ENCODE assay signal across 18 cellular contexts in the genomic region with DNA sequence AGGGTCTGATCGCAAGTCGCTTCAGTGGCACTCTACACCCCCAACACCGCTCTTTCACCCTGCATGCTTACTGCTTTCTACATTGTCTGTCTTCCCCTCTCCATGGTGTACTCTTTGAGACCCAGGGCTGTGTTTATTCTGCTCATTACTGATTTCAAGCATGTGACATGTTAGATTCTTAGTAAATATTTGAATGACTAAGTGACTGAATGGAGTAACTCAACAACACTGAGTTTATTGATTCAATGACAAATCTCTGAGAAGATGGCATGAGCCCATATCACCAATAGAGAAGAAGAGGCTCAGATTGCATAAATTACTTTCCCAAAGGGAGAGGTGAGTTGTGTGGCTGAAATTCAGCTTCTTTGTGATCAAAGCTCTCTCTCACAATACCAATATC.
DNase-seq lines count a peak whose midpoint lies in the region; ATAC-seq, FAIRE-seq and TF ChIP-seq lines count a peak whose summit lies in the region.
"Had no signal": no experiment of that assay in that cellular context is flagged by ENCODE, and none has a peak within 500 bp of the region (broad histone marks: within the 10 kb centered on the region; RNA-seq: fewer than 3 reads in every experiment).

No MANE protein-coding gene starts in this region.

- 61% methylated on average over 3 of the region's 3 CpGs for WGBS in A549 (ENCODE audit: missing lambda C conversion rate)

- CTCF ChIA-PET in A549 (lab: Yijun Ruan, JAX), result no interaction called here
- CTCF ChIA-PET in PC-3 (lab: Charles Lee), result interaction anchor here (0.7 kb wide), 1 partner anchor 54 kb away, joined by 5 read pairs; no protein-coding TSS in a partner anchor

- H3K9me3 ChIP-seq in A549 (no peaks in the 10 kb centered on the region), PC-3 (ENCODE audit: low read length) (no peaks in the 10 kb centered on the region), fibroblast of lung (ENCODE audit: control insufficient read depth, insufficient read depth, low read depth, low read length) (no peaks in the 10 kb centered on the region)
- H3K9me3 ChIP-seq: HAP-1 had no signal

- H3K4me2 ChIP-seq in A549 (peak overlapping the region; percentile 36; the same call in 2 of the 3 replicates), PC-3 (ENCODE audit: low read length) (peak overlapping the region; percentile 63), fibroblast of lung (ENCODE audit: extremely low read depth, insufficient read depth, low read length) (peak overlapping the region; percentile 3)

- H3K4me3 ChIP-seq in A549 (no peak overlapping the region), PC-3 (ENCODE audit: low read length) (no peak overlapping the region), fibroblast of lung (replicated peaks in 1 of 4; ENCODE audit: control extremely low read depth in 1 of 4, insufficient read depth in 1 of 4, low read depth in 3 of 4, low read length in 4 of 4) (no peak overlapping the region)
- H3K4me3 ChIP-seq: HAP-1, K562 had no signal

- H3K4me1 ChIP-seq in A549 (peaks cover 17% of the 10 kb centered on the region), PC-3 (ENCODE audit: insufficient read depth, low read length) (peaks cover 35% of the 10 kb centered on the region), fibroblast of lung (ENCODE audit: control insufficient read depth, extremely low read depth, insufficient read depth, low read length) (peaks cover 18% of the 10 kb centered on the region)
- H3K4me1 ChIP-seq: HAP-1 had no signal

- H2AFZ ChIP-seq in PC-3 (ENCODE audit: low read length) (no peak overlapping the region), fibroblast of lung (ENCODE audit: low read length) (no peak overlapping the region)

- DNase-seq in A549 (ENCODE audit: low read depth in 1 of 2, low spot score in 1 of 2), result no peak
- peak; percentile 34 for DNase-seq in ELR (ENCODE audit: low read depth)
- DNase-seq in PC-3, result peak; percentile 89
- DNase-seq in fibroblast of lung (ENCODE audit: low read depth in 2 of 2), result no peak
- DNase-seq in stimulated activated CD8-positive, alpha-beta memory T cell treated with anti-CD3 and anti-CD28 coated beads, Interleukin-4, amount 100 ng/mL, for 48 hours, result no peak
- DNase-seq: 8988T; C1 segment of cervical spinal cord; Calu3; CD4-positive, alpha-beta T cell; DND-41; GF-D8; GOT3; HFFc6 had no signal

- no peaks in the 10 kb centered on the region for H3F3A ChIP-seq in PC-3 (ENCODE audit: low read length, unreplicated experiment)

- TF ChIP-seq RAD21 in A549 (conservative IDR thresholded peaks at IDR 0.05 in 1 of 2, IDR thresholded peaks at IDR 0.05 in 1 of 2), result no peak

- no peaks in the 10 kb centered on the region for H3K27me3 ChIP-seq in PC-3 (ENCODE audit: low read length)
- H3K27me3 ChIP-seq in fibroblast of lung (ENCODE audit: control insufficient read depth, insufficient read depth, low read length), result no peaks in the 10 kb centered on the region

- peak in 1 of 2 experiments; percentile 19; a peak in 2 of 6 replicates for ATAC-seq in A549
- peak; percentile 55 for ATAC-seq in PC-3
- no peak for ATAC-seq in HG03097 (IDR thresholded peaks at IDR 0.05; ENCODE audit: low FRiP score, unreplicated experiment)
- no peak for ATAC-seq in HG02763 (IDR thresholded peaks at IDR 0.05; ENCODE audit: unreplicated experiment)
- ATAC-seq: K562 had no signal

- no peak for TF ChIP-seq POLR2A in A549 (IDR thresholded peaks at IDR 0.05; ENCODE audit: low read length)

- peak overlapping the region; percentile 44 for H3K9ac ChIP-seq in PC-3 (ENCODE audit: low read length)
- no peak overlapping the region for H3K9ac ChIP-seq in fibroblast of lung (ENCODE audit: insufficient read depth, low read length)

- no peak for TF ChIP-seq EP300 in A549 (IDR thresholded peaks at IDR 0.05)

- no peaks in the 10 kb centered on the region for H3K36me3 ChIP-seq in PC-3 (ENCODE audit: low read depth, low read length)
- H3K36me3 ChIP-seq in fibroblast of lung (ENCODE audit: control insufficient read depth, insufficient read depth, low read length), result no peaks in the 10 kb centered on the region
- H3K36me3 ChIP-seq: HAP-1 had no signal

- no peaks in the 10 kb centered on the region for H3K9me2 ChIP-seq in PC-3 (replicated peaks; ENCODE audit: low read length)

- FAIRE-seq in A549 (lab: Jason Lieb, UNC), result no peak
- FAIRE-seq: K562 had no signal

- intact Hi-C loops in PC-3 (cut with micrococcal nuclease), result no loop called here

- H3K27ac ChIP-seq in A549 (no peak overlapping the region), PC-3 (ENCODE audit: low read length) (peak overlapping the region; percentile 84), fibroblast of lung (ENCODE audit: insufficient read depth, low read length) (no peak overlapping the region)
- H3K27ac ChIP-seq: HL-60 had no signal

- TF ChIP-seq CTCF in A549 (IDR thresholded peaks at IDR 0.05) (no peak), PC-3 (conservative IDR thresholded peaks at IDR 0.05; ENCODE audit: low read depth, low read length) (no peak), fibroblast of lung (conservative IDR thresholded peaks at IDR 0.05 in 1 of 2, IDR thresholded peaks at IDR 0.05 in 1 of 2; ENCODE audit: low read depth in 1 of 2, low read length in 2 of 2) (no peak)

- no TSS peak for BruUV-seq in PC-3 (replicated peaks; lab: Mats Ljungman, UMichigan)

- POLR2A ChIA-PET in A549 (lab: Yijun Ruan, JAX) (no interaction called here), PC-3 (lab: Charles Lee; ENCODE audit: unreplicated experiment) (no interaction called here)

- H3K79me2 ChIP-seq in PC-3 (ENCODE audit: low read length), result no peaks in the 10 kb centered on the region
- H3K79me2 ChIP-seq in fibroblast of lung (ENCODE audit: control insufficient read depth, insufficient read depth, low read length), result no peaks in the 10 kb centered on the region

- no peaks in the 10 kb centered on the region for H4K20me1 ChIP-seq in PC-3 (ENCODE audit: low read length)
- H4K20me1 ChIP-seq in fibroblast of lung (ENCODE audit: control insufficient read depth, extremely low read depth, insufficient read depth, low read length), result no peaks in the 10 kb centered on the region

TF ChIP-seq in A549, 52 proteins besides CTCF, POLR2A, EP300 and RAD21:
- TF ChIP-seq BHLHE40 (IDR thresholded peaks at IDR 0.05; ENCODE audit: low read depth, low read length), result no peak
- TF ChIP-seq, protein P1, sequence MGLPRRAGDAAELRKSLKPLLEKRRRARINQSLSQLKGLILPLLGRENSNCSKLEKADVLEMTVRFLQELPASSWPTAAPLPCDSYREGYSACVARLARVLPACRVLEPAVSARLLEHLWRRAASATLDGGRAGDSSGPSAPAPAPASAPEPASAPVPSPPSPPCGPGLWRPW (IDR thresholded peaks at IDR 0.05), result no peak
- no peak for TF ChIP-seq GATA3 (IDR thresholded peaks at IDR 0.05; ENCODE audit: borderline replicate concordance)
- no peak for TF ChIP-seq HOXA7 (CRISPR knock-in tag; IDR thresholded peaks at IDR 0.05)
- no peak for TF ChIP-seq EHF (CRISPR knock-in tag; IDR thresholded peaks at IDR 0.05)
- no peak for TF ChIP-seq HOXB13 (CRISPR knock-in tag; IDR thresholded peaks at IDR 0.05; ENCODE audit: low read depth)
- no peak for TF ChIP-seq SREBF2 (IDR thresholded peaks at IDR 0.05)
- no peak for TF ChIP-seq E2F6 (IDR thresholded peaks at IDR 0.05; ENCODE audit: borderline replicate concordance, low read depth)
- TF ChIP-seq, protein P2, sequence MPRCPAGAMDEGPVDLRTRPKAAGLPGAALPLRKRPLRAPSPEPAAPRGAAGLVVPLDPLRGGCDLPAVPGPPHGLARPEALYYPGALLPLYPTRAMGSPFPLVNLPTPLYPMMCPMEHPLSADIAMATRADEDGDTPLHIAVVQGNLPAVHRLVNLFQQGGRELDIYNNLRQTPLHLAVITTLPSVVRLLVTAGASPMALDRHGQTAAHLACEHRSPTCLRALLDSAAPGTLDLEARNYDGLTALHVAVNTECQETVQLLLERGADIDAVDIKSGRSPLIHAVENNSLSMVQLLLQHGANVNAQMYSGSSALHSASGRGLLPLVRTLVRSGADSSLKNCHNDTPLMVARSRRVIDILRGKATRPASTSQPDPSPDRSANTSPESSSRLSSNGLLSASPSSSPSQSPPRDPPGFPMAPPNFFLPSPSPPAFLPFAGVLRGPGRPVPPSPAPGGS (IDR thresholded peaks at IDR 0.05), result no peak
TF ChIP-seq in A549: peak in this region for 0.

Comparison
In these comparisons a context has a peak if more than half of its experiments do, and no peak if none do; other contexts are left out.
1. DNase-seq: peak in ELR (single experiment) and PC-3 (single experiment); none in A549 (0 of 2), fibroblast of lung (0 of 2) and stimulated activated CD8-positive, alpha-beta memory T cell treated with anti-CD3 and anti-CD28 coated beads, Interleukin-4, amount 100 ng/mL, for 48 hours (single experiment).
2. H3K4me2 ChIP-seq: peak in every context shown above with its lines; median percentile 63 in PC-3; 36 in A549; 3 in fibroblast of lung.